In genomic region chr9:109251776-109252106, GRCh38 we compare ENCODE assay signal across 18 cellular contexts.
DNase-seq lines count a peak whose midpoint lies in the region; ATAC-seq and TF ChIP-seq lines count a peak whose summit lies in the region.
"Had no signal": no experiment of that assay in that cellular context is flagged by ENCODE, and none has a peak within 500 bp of the region (broad histone marks: within the 10 kb centered on the region; RNA-seq: fewer than 3 reads in every experiment).

No MANE protein-coding gene starts in this region.

- peak; percentile 25 for DNase-seq in NCI-H345 treated with DMSO at 0.1 percent for 48 hours (lab: John Stamatoyannopoulos, UW; ENCODE audit: unreplicated experiment)
- no peak for DNase-seq in NCI-H345 (lab: John Stamatoyannopoulos, UW)
- DNase-seq in breast epithelium (ENCODE audit: low spot score in 2 of 2) = no peak
- no peak for DNase-seq in lower lobe of right lung
- no peak for DNase-seq in transverse colon
- no peak for DNase-seq in medulla oblongata (ENCODE audit: extremely low spot score)
- DNase-seq: 8988T; activated CD4-positive, CD25-positive, alpha-beta regulatory T cell; C1 segment of cervical spinal cord; caudate nucleus; effector memory CD4-positive, alpha-beta T cell; RPMI8226; T-helper 17 cell had no signal

- TF ChIP-seq POLR2A in breast epithelium (IDR thresholded peaks at IDR 0.05) = no peak
- no peak for TF ChIP-seq POLR2A in transverse colon (IDR thresholded peaks at IDR 0.05)

- TF ChIP-seq CTCF in breast epithelium (IDR thresholded peaks at IDR 0.05) (no peak), lower lobe of right lung (IDR thresholded peaks at IDR 0.05) (no peak), transverse colon (IDR thresholded peaks at IDR 0.05) (no peak)

- H3K4me3 ChIP-seq in breast epithelium = no peak overlapping the region
- H3K4me3 ChIP-seq in lower lobe of right lung = no peak overlapping the region
- H3K4me3 ChIP-seq in transverse colon = no peak overlapping the region
- H3K4me3 ChIP-seq: skin epidermis had no signal

- H3K9me3 ChIP-seq in breast epithelium (no peaks in the 10 kb centered on the region), lower lobe of right lung (no peaks in the 10 kb centered on the region), transverse colon (no peaks in the 10 kb centered on the region)

- peak overlapping the region; percentile 72 to 83 for H3K27ac ChIP-seq in breast epithelium
- peak overlapping the region; percentile 31 for H3K27ac ChIP-seq in lower lobe of right lung
- peak overlapping the region; percentile 76 to 89 (median 84) for H3K27ac ChIP-seq in transverse colon
- H3K27ac ChIP-seq: parathyroid adenoma had no signal

- H3K4me1 ChIP-seq in breast epithelium (no peaks in the 10 kb centered on the region), lower lobe of right lung (peaks cover 18% of the 10 kb centered on the region), transverse colon (peaks cover 15 to 35% (median 26%) of the 10 kb centered on the region in 4 donors)
- H3K4me1 ChIP-seq: parathyroid adenoma had no signal

- intact Hi-C loops in breast epithelium (cut with DNase I; ENCODE audit: low total_unique reads) = no loop called here
- intact Hi-C loops in lower lobe of right lung (cut with DNase I) = no loop called here
- intact Hi-C loops in transverse colon (cut with DNase I; ENCODE audit: low total_unique reads) = no loop called here

- H3K36me3 ChIP-seq in breast epithelium (no peaks in the 10 kb centered on the region), lower lobe of right lung (no peaks in the 10 kb centered on the region), transverse colon (peaks cover 0 to 4% (median 0%) of the 10 kb centered on the region in 4 donors)

- ATAC-seq in lower lobe of right lung = no peak
- no peak for ATAC-seq in HG03025 (IDR thresholded peaks at IDR 0.05; ENCODE audit: low FRiP score, unreplicated experiment)
- no peak for ATAC-seq in GM18868 (IDR thresholded peaks at IDR 0.05; ENCODE audit: unreplicated experiment)
- ATAC-seq: activated T-helper 17 cell treated with anti-CD3 and anti-CD28 coated beads, Interleukin-2, amount 50 U/mL, for 72 hours; T-helper 17 cell had no signal

- no peak for TF ChIP-seq EP300 in transverse colon (IDR thresholded peaks at IDR 0.05; ENCODE audit: low read depth)

- in situ Hi-C loops in transverse colon (cut with MboI; ENCODE audit: low pct_ligation_motif_present in 1 of 4, low pct_unique_long_range_greater_than_20kb in 1 of 4, low sequenced_read_pairs in 3 of 4) = no loop called here

- WGBS in transverse colon (ENCODE audit: low coverage in 1 of 2), 2 donors = 64 to 71% methylated on average over 5 of the region's 5 CpGs

- H3K27me3 ChIP-seq in breast epithelium (no peaks in the 10 kb centered on the region), lower lobe of right lung (ENCODE audit: low read depth) (no peaks in the 10 kb centered on the region), transverse colon (no peaks in the 10 kb centered on the region)

Comparison
In these comparisons a context has a peak if more than half of its experiments do, and no peak if none do; other contexts are left out.
1. H3K27ac ChIP-seq: peak in every context shown above with its lines; median percentile 84 in transverse colon; 78 in breast epithelium; 31 in lower lobe of right lung.